ENCODE assay signal across 23 cellular contexts in genomic region chr17:72660274-72661092, GRCh38.
A peak's percentile ranks its signal among the peaks of the same experiment; 100 is the strongest.
DNase-seq lines count a peak whose midpoint lies in the region; ATAC-seq and TF ChIP-seq lines count a peak whose summit lies in the region.
"Had no signal": no experiment of that assay in that cellular context is flagged by ENCODE, and none has a peak within 500 bp of the region (broad histone marks: within the 10 kb centered on the region; RNA-seq: fewer than 3 reads in every experiment).

No MANE protein-coding gene starts in this region.

- no peak overlapping the region for H2AK5ac ChIP-seq in neuronal stem cell (ENCODE audit: low read depth, low read length)

- H3K27me3 Mint-ChIP-seq in MCF 10A (ENCODE audit: insufficient read depth, unreplicated experiment), result no peaks in the 10 kb centered on the region
- H3K27me3 Mint-ChIP-seq: activated CD4-positive, alpha-beta T cell treated with anti-CD3 and anti-CD28 coated beads, Interleukin-2, amount 10 ng/mL, durations not matched to agents 24 days and 14 days; activated naive CD8-positive, alpha-beta T cell; T-cell had no signal

- peaks cover 8% of the 10 kb centered on the region for H3K9me3 Mint-ChIP-seq in MCF 10A (ENCODE audit: unreplicated experiment)
- H3K9me3 Mint-ChIP-seq: stimulated activated effector memory CD8-positive, alpha-beta T cell treated with anti-CD3 and anti-CD28 coated beads, Interleukin-12 subunit alpha, Interleukin-12 subunit beta, amount 100 ng/mL, for 72 hours; T-cell had no signal

- H3K79me1 ChIP-seq in neuronal stem cell (ENCODE audit: low read depth, low read length), result no peaks in the 10 kb centered on the region

- intact Hi-C loops in MCF 10A (cut with micrococcal nuclease) (loop anchor here (2.0 kb wide), 1 partner anchor 100 kb away; no protein-coding TSS in a partner anchor), breast epithelium (cut with DNase I; ENCODE audit: low total_unique reads) (no loop called here), lower leg skin (cut with DNase I; ENCODE audit: low total_unique reads) (no loop called here)

- no peak overlapping the region for H3K23ac ChIP-seq in neuronal stem cell (ENCODE audit: low read depth, low read length, poor library complexity)

- no peaks in the 10 kb centered on the region for H3K27me3 ChIP-seq in breast epithelium
- H3K27me3 ChIP-seq in neuronal stem cell (ENCODE audit: control insufficient read depth in 3 of 3, insufficient read depth in 3 of 3, low read depth in 1 of 3, low read length in 3 of 3), result no peaks in the 10 kb centered on the region

- no peak overlapping the region for H2BK5ac ChIP-seq in neuronal stem cell (ENCODE audit: low read length)

- H3K27ac ChIP-seq in breast epithelium, result no peak overlapping the region
- peak overlapping the region; percentile 20; the same call in 1 of the 2 replicates for H3K27ac ChIP-seq in VCaP
- H3K27ac ChIP-seq in neuronal stem cell (replicated peaks; ENCODE audit: low read length), result no peak overlapping the region
- H3K27ac ChIP-seq: C4-2B, KMS-11 had no signal

- H3K36me3 ChIP-seq in breast epithelium (no peaks in the 10 kb centered on the region), neuronal stem cell (replicated peaks in 1 of 2; ENCODE audit: control insufficient read depth in 2 of 2, insufficient read depth in 2 of 2, low read length in 2 of 2) (no peaks in the 10 kb centered on the region)
- H3K36me3 ChIP-seq: HAP-1 had no signal

- no peak overlapping the region for H4K91ac ChIP-seq in neuronal stem cell (ENCODE audit: low read depth, low read length, poor library complexity)

- no peak overlapping the region for H2BK120ac ChIP-seq in neuronal stem cell (ENCODE audit: low read depth, low read length)

- no peak overlapping the region for H3K4ac ChIP-seq in neuronal stem cell (ENCODE audit: low read length)

- H3K18ac ChIP-seq in neuronal stem cell (ENCODE audit: low read length), result no peak overlapping the region

- peak overlapping the region; percentile 78 for H3K27ac Mint-ChIP-seq in MCF 10A (ENCODE audit: low read depth, unreplicated experiment)
- H3K27ac Mint-ChIP-seq: activated CD4-positive, alpha-beta T cell treated with anti-CD3 and anti-CD28 coated beads, Interleukin-2, amount 10 ng/mL, durations not matched to agents 24 days and 14 days; activated naive CD8-positive, alpha-beta T cell; stimulated activated effector memory CD8-positive, alpha-beta T cell treated with anti-CD3 and anti-CD28 coated beads, Interleukin-12 subunit alpha, Interleukin-12 subunit beta, amount 100 ng/mL, for 72 hours; T-cell had no signal

- no peak overlapping the region for H2AFZ ChIP-seq in neuronal stem cell (ENCODE audit: low read length)

- no TSS peak for BruUV-seq in MCF 10A (replicated peaks; lab: Mats Ljungman, UMichigan)

- no peak for TF ChIP-seq POLR2A in breast epithelium (IDR thresholded peaks at IDR 0.05)
- no peak for TF ChIP-seq POLR2A in lower leg skin (IDR thresholded peaks at IDR 0.05)

- no peak overlapping the region for H4K8ac ChIP-seq in neuronal stem cell (ENCODE audit: low read depth, low read length)

- no peak overlapping the region for H2BK12ac ChIP-seq in neuronal stem cell (ENCODE audit: low read length)

- 87 to 90% methylated on average over 19 of the region's 19 CpGs for WGBS in lower leg skin, 2 donors
- WGBS in neuronal stem cell (ENCODE audit: extremely low coverage in 2 of 2, insufficient read length in 2 of 2, insufficient replicate concordance in 1 of 2), 2 donors, result no CpG with 5 or more reads among the region's 19 CpGs

- H3K9me3 ChIP-seq in breast epithelium, result no peaks in the 10 kb centered on the region
- no peaks in the 10 kb centered on the region for H3K9me3 ChIP-seq in neuronal stem cell (replicated peaks in 1 of 2; ENCODE audit: control insufficient read depth in 2 of 2, insufficient read depth in 1 of 2, low read depth in 1 of 2, low read length in 2 of 2)
- H3K9me3 ChIP-seq: HAP-1 had no signal

- no peak for DNase-seq in MCF 10A (ENCODE audit: unreplicated experiment)
- no peak for DNase-seq in breast epithelium (ENCODE audit: low spot score in 2 of 2)
- peak; percentile 60 for DNase-seq in left kidney (ENCODE audit: low read depth, low spot score)
- no peak for DNase-seq in central memory CD4-positive, alpha-beta T cell
- no peak for DNase-seq in lower leg skin (ENCODE audit: low spot score in 2 of 2)
- DNase-seq in neuronal stem cell (ENCODE audit: low spot score), result no peak
- DNase-seq: activated CD4-positive, alpha-beta T cell treated with anti-CD3 and anti-CD28 coated beads, Interleukin-2, amount 10 ng/mL, durations not matched to agents 24 days and 14 days; activated CD8-positive, alpha-beta memory T cell treated with anti-CD3 and anti-CD28 coated beads for 24 hours; activated effector memory CD4-positive, alpha-beta T cell treated with Interleukin-2 at 50 U/mL for 16 hours; activated T-cell treated with anti-CD3 and anti-CD28 coated beads for 4 hours; left ventricle myocardium superior; MM.1S; NCI-H2227 treated with DMSO at 0.1 percent for 48 hours; RPMI8226; T-cell had no signal

- ATAC-seq in GM21528 (IDR thresholded peaks at IDR 0.05; ENCODE audit: low FRiP score, unreplicated experiment), result no peak
- ATAC-seq: left ventricle myocardium superior; stimulated activated effector memory CD8-positive, alpha-beta T cell treated with anti-CD3 and anti-CD28 coated beads, Interleukin-12 subunit alpha, Interleukin-12 subunit beta, amount 100 ng/mL, for 72 hours; T-cell had no signal

- peaks cover 15% of the 10 kb centered on the region for H3K4me1 Mint-ChIP-seq in MCF 10A (ENCODE audit: insufficient read depth, unreplicated experiment)
- H3K4me1 Mint-ChIP-seq: stimulated activated effector memory CD8-positive, alpha-beta T cell treated with anti-CD3 and anti-CD28 coated beads, Interleukin-12 subunit alpha, Interleukin-12 subunit beta, amount 100 ng/mL, for 72 hours; T-cell had no signal

- POLR2A ChIA-PET in MCF 10A (lab: Yijun Ruan, JAX), result interaction anchor here (0.8 to 1.6 kb wide), 4 partner anchors 47 to 74 kb away, joined by 3 to 13 read pairs (median 7); no protein-coding TSS in a partner anchor

- H3K4me1 ChIP-seq in breast epithelium (no peaks in the 10 kb centered on the region), neuronal stem cell (ENCODE audit: control insufficient read depth in 2 of 2, insufficient read depth in 1 of 2, low read depth in 1 of 2, low read length in 2 of 2) (peaks cover 5 to 13% of the 10 kb centered on the region in 2 donors)
- H3K4me1 ChIP-seq: HAP-1 had no signal

- H3K36me3 Mint-ChIP-seq in MCF 10A (ENCODE audit: insufficient read depth, unreplicated experiment), result no peaks in the 10 kb centered on the region
- H3K36me3 Mint-ChIP-seq: activated naive CD8-positive, alpha-beta T cell; mesothelial cell of epicardium; stimulated activated effector memory CD8-positive, alpha-beta T cell treated with anti-CD3 and anti-CD28 coated beads, Interleukin-12 subunit alpha, Interleukin-12 subunit beta, amount 100 ng/mL, for 72 hours; T-cell had no signal

- TF ChIP-seq CTCF in MCF 10A (IDR thresholded peaks at IDR 0.05; ENCODE audit: unreplicated experiment), result no peak
- no peak for TF ChIP-seq CTCF in breast epithelium (IDR thresholded peaks at IDR 0.05)
- TF ChIP-seq CTCF in VCaP (conservative IDR thresholded peaks at IDR 0.05), result no peak
- TF ChIP-seq CTCF in lower leg skin (IDR thresholded peaks at IDR 0.05), result no peak

- H2BK15ac ChIP-seq in neuronal stem cell (ENCODE audit: low read length), result no peak overlapping the region

- no peak overlapping the region for H3K9ac ChIP-seq in neuronal stem cell (ENCODE audit: low read depth, low read length, poor library complexity)
- H3K9ac ChIP-seq: KMS-11 had no signal

- H3K4me3 Mint-ChIP-seq in MCF 10A (ENCODE audit: unreplicated experiment), result no peak overlapping the region
- H3K4me3 Mint-ChIP-seq: activated CD4-positive, alpha-beta T cell treated with anti-CD3 and anti-CD28 coated beads, Interleukin-2, amount 10 ng/mL, durations not matched to agents 24 days and 14 days; activated naive CD8-positive, alpha-beta T cell; mesothelial cell of epicardium; stimulated activated effector memory CD8-positive, alpha-beta T cell treated with anti-CD3 and anti-CD28 coated beads, Interleukin-12 subunit alpha, Interleukin-12 subunit beta, amount 100 ng/mL, for 72 hours; T-cell had no signal

- no peak overlapping the region for H3K4me2 ChIP-seq in neuronal stem cell (ENCODE audit: insufficient read depth, low read length, poor library complexity, severe bottlenecking)
- H3K4me2 ChIP-seq: KMS-11 had no signal

- H3K14ac ChIP-seq in neuronal stem cell (ENCODE audit: low read length), result no peak overlapping the region

- H3K4me3 ChIP-seq in breast epithelium (no peak overlapping the region), lower leg skin (ENCODE audit: low read depth, poor library complexity, severe bottlenecking) (no peak overlapping the region), neuronal stem cell (ENCODE audit: low read length in 2 of 2) (no peak overlapping the region)
- H3K4me3 ChIP-seq: HAP-1 had no signal

- CTCF ChIA-PET in MCF 10A (lab: Yijun Ruan, JAX), result interaction anchor here (0.6 to 1.7 kb wide), 6 partner anchors 23 to 104 kb away, joined by 3 to 15 read pairs (median 4); no protein-coding TSS in a partner anchor
